In genomic region chr5:80068775-80069174, GRCh38 we compare ENCODE assay signal across 15 cellular contexts. TPM values are rescaled to one million over a fixed set of nuclear protein-coding genes. Genes with fewer than 3 reads are reported as not detected.
A peak's percentile ranks its signal among the peaks of the same experiment; 100 is the strongest.
DNase-seq lines count a peak whose midpoint lies in the region; ATAC-seq and TF ChIP-seq lines count a peak whose summit lies in the region.
"Had no signal": no experiment of that assay in that cellular context is flagged by ENCODE, and none has a peak within 500 bp of the region (broad histone marks: within the 10 kb centered on the region; RNA-seq: fewer than 3 reads in every experiment).

No MANE protein-coding gene starts in this region.

- no peaks in the 10 kb centered on the region for H3K36me3 Mint-ChIP-seq in memory B cell

- no peak overlapping the region for H3K9ac ChIP-seq in SK-N-MC (ENCODE audit: insufficient read length)
- H3K9ac ChIP-seq: GM23248 had no signal

- H3K9me3 ChIP-seq in left ventricle myocardium inferior (replicated peaks) (no peaks in the 10 kb centered on the region), SK-N-MC (ENCODE audit: low read depth, low read length) (no peaks in the 10 kb centered on the region)
- H3K9me3 ChIP-seq: Caco-2 had no signal

- H3K27me3 ChIP-seq in left ventricle myocardium inferior (ENCODE audit: low read depth) = no peaks in the 10 kb centered on the region

- ATAC-seq in Right ventricle myocardium superior (ENCODE audit: poor library complexity) (no peak), memory B cell (ENCODE audit: low read depth) (no peak), sciatic nerve (peak; percentile 14), GM18520 (IDR thresholded peaks at IDR 0.05; ENCODE audit: unreplicated experiment) (no peak)
- ATAC-seq: HCT116, HepG2 had no signal

- H3K36me3 ChIP-seq in left ventricle myocardium inferior (peaks cover 6% of the 10 kb centered on the region), SK-N-MC (ENCODE audit: insufficient read depth, low read length) (no peaks in the 10 kb centered on the region)

- DNase-seq in left ventricle myocardium inferior (no peak), Right ventricle myocardium superior (no peak), SK-N-MC (ENCODE audit: low read depth, low spot score) (no peak), memory B cell (ENCODE audit: low spot score in 2 of 2) (no peak), sciatic nerve (ENCODE audit: low spot score) (no peak), SHP77 treated with DMSO at 0.1 percent for 48 hours (lab: John Stamatoyannopoulos, UW) (no peak)
- DNase-seq in activated CD8-positive, alpha-beta memory T cell treated with anti-CD3 and anti-CD28 coated beads, Interleukin-2, amount 50 U/mL, for 48 hours = no peak
- DNase-seq: ACHN; Caco-2; CD8-positive, alpha-beta memory T cell; GM23248 had no signal

- H3K4me1 Mint-ChIP-seq in memory B cell = peaks cover 9% of the 10 kb centered on the region
- H3K4me1 Mint-ChIP-seq: CD8-positive, alpha-beta memory T cell had no signal

- peaks cover 21% of the 10 kb centered on the region for H3K4me1 ChIP-seq in left ventricle myocardium inferior
- H3K4me1 ChIP-seq: Caco-2 had no signal

- no peak for TF ChIP-seq CTCF in left ventricle myocardium inferior (IDR thresholded peaks at IDR 0.05; ENCODE audit: borderline replicate concordance)

- no peak overlapping the region for H3K4me3 Mint-ChIP-seq in memory B cell
- H3K4me3 Mint-ChIP-seq: B cell; CD8-positive, alpha-beta memory T cell had no signal

- no peak overlapping the region for H3K4me3 ChIP-seq in left ventricle myocardium inferior
- H3K4me3 ChIP-seq in SK-N-MC = peak overlapping the region; percentile 52
- H3K4me3 ChIP-seq: GM23248 had no signal

- peak overlapping the region; percentile 73 for H3K27ac ChIP-seq in left ventricle myocardium inferior (replicated peaks)
- peak overlapping the region; percentile 82 for H3K27ac ChIP-seq in SK-N-MC
- H3K27ac ChIP-seq: GM23248 had no signal

- no peaks in the 10 kb centered on the region for H3K9me3 Mint-ChIP-seq in memory B cell
- H3K9me3 Mint-ChIP-seq: CD8-positive, alpha-beta memory T cell had no signal

- no peaks in the 10 kb centered on the region for H3K27me3 Mint-ChIP-seq in memory B cell

- intact Hi-C loops in left ventricle myocardium inferior (cut with micrococcal nuclease) (no loop called here), Right ventricle myocardium superior (cut with DNase I) (no loop called here), sciatic nerve (cut with DNase I) (no loop called here)

- H3K27ac Mint-ChIP-seq in memory B cell = peak overlapping the region; percentile 24
- H3K27ac Mint-ChIP-seq: B cell; CD8-positive, alpha-beta memory T cell had no signal

RNA-seq across cellular contexts. Expression of gene THBS4, which starts 33.6 kb away (rescaled TPM):
- total RNA-seq in left ventricle myocardium inferior = 51.4 TPM
- total RNA-seq in Right ventricle myocardium superior = 24.6 TPM
- total RNA-seq in sciatic nerve = 111 TPM
- total RNA-seq: Caco-2 had no signal
